ENCODE assay signal across 2 cellular contexts in the genomic region with DNA sequence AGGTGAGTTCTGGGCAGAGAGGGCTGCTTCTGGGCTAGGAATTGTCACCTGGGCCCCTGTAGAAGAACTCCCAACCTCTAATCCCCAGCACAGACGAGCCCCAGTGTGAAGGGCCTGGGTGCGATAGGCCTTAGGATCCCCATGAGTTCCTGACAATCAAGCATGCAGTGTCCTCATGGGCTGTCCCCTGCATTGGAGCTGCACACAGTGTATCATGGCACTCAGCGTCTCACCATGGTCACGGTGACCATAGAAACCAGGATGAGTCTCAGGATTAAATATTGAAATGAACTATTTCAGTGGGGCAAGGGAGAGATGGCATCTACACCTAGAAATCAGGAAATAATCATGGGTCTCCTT.
TF ChIP-seq lines count a peak whose summit lies in the region.

No MANE protein-coding gene starts in this region.

TF ChIP-seq in liver, 16 proteins besides CTCF, POLR2A, EP300 and RAD21:
- TF ChIP-seq RXRA (IDR thresholded peaks at IDR 0.05) (no peak), NR2F2 (IDR thresholded peaks at IDR 0.05) (no peak)
- TF ChIP-seq, protein P1, sequence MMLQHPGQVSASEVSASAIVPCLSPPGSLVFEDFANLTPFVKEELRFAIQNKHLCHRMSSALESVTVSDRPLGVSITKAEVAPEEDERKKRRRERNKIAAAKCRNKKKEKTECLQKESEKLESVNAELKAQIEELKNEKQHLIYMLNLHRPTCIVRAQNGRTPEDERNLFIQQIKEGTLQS (IDR thresholded peaks at IDR 0.05) = peak; percentile 0

TF ChIP-seq in HepG2, 621 proteins besides CTCF, POLR2A, EP300 and RAD21:
- TF ChIP-seq U2AF1 (optimal IDR thresholded peaks at IDR 0.05; ENCODE audit: low read depth, low read length) (no peak), CEBPG (CRISPR knock-in tag; IDR thresholded peaks at IDR 0.05) (no peak), PCBP1 (IDR thresholded peaks at IDR 0.05; ENCODE audit: borderline replicate concordance, low read depth, low read length) (no peak), GFI1 (CRISPR knock-in tag; IDR thresholded peaks at IDR 0.05; ENCODE audit: borderline replicate concordance) (no peak), LCORL (IDR thresholded peaks at IDR 0.05) (no peak), LCORL (CRISPR knock-in tag; IDR thresholded peaks at IDR 0.05) (no peak), NFE2L2 (IDR thresholded peaks at IDR 0.05; ENCODE audit: low read length) (no peak), ZBTB20 (CRISPR knock-in tag; IDR thresholded peaks at IDR 0.05; ENCODE audit: borderline replicate concordance, low read depth) (no peak), ZNF569 (CRISPR knock-in tag; IDR thresholded peaks at IDR 0.05; ENCODE audit: borderline replicate concordance) (no peak)
- TF ChIP-seq, protein P2, sequence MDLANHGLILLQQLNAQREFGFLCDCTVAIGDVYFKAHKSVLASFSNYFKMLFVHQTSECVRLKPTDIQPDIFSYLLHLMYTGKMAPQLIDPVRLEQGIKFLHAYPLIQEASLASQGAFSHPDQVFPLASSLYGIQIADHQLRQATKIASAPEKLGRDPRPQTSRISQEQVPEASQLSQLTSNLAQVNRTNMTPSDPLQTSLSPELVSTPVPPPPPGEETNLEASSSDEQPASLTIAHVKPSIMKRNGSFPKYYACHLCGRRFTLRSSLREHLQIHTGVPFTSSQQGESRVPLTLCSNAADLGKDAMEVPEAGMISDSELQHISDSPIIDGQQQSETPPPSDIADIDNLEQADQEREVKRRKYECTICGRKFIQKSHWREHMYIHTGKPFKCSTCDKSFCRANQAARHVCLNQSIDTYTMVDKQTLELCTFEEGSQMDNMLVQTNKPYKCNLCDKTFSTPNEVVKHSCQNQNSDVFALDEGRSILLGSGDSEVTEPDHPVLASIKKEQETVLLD (CRISPR knock-in tag; IDR thresholded peaks at IDR 0.05; ENCODE audit: low read depth) = no peak
- TF ChIP-seq, protein P3, sequence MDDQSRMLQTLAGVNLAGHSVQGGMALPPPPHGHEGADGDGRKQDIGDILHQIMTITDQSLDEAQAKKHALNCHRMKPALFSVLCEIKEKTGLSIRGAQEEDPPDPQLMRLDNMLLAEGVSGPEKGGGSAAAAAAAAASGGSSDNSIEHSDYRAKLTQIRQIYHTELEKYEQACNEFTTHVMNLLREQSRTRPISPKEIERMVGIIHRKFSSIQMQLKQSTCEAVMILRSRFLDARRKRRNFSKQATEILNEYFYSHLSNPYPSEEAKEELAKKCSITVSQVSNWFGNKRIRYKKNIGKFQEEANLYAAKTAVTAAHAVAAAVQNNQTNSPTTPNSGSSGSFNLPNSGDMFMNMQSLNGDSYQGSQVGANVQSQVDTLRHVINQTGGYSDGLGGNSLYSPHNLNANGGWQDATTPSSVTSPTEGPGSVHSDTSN (CRISPR knock-in tag; IDR thresholded peaks at IDR 0.05; ENCODE audit: borderline replicate concordance) = no peak
